Comparison of ENCODE assay signal across 4 cellular contexts in genomic region chr5:180475969-180476524, GRCh38. TPM values are rescaled to one million over a fixed set of nuclear protein-coding genes. Genes with fewer than 3 reads are reported as not detected.
DNase-seq lines count a peak whose midpoint lies in the region; ATAC-seq and TF ChIP-seq lines count a peak whose summit lies in the region.
"Not testable (repeated sequence)": the region's sequence is repeated elsewhere in the genome, so short reads cannot be mapped to it uniquely, and the experiment has no call there.

No MANE protein-coding gene starts in this region.

- H3K4me1 Mint-ChIP-seq in chondrocyte (ENCODE audit: low read depth): not testable (repeated sequence)

- not testable (repeated sequence) for H3K27ac Mint-ChIP-seq in chondrocyte (ENCODE audit: unreplicated experiment)

- H3K4me3 ChIP-seq in RWPE2 (ENCODE audit: severe bottlenecking); upper lobe of right lung: not testable (repeated sequence)

- not testable (repeated sequence) for H3K9me3 Mint-ChIP-seq in chondrocyte (ENCODE audit: low read depth)

- H3K27me3 Mint-ChIP-seq in chondrocyte (ENCODE audit: low read depth): not testable (repeated sequence)

- H3K27me3 ChIP-seq in RWPE2 (ENCODE audit: insufficient read depth, poor library complexity, severe bottlenecking); upper lobe of right lung: not testable (repeated sequence)

- H3K9me3 ChIP-seq in RWPE2 (ENCODE audit: severe bottlenecking); upper lobe of right lung: not testable (repeated sequence)

- not testable (repeated sequence) for H3K36me3 ChIP-seq in RWPE2 (ENCODE audit: low read depth); upper lobe of right lung

- ATAC-seq in RWPE2 (ENCODE audit: low read depth); upper lobe of right lung: not testable (repeated sequence)

- not testable (repeated sequence) for H3K36me3 Mint-ChIP-seq in chondrocyte (ENCODE audit: low read depth)

- not testable (repeated sequence) for H3K27ac ChIP-seq in RWPE2 (ENCODE audit: poor library complexity, severe bottlenecking); upper lobe of right lung

- H3K4me3 Mint-ChIP-seq in chondrocyte (ENCODE audit: unreplicated experiment): not testable (repeated sequence)

- not testable (repeated sequence) for H3K4me1 ChIP-seq in RWPE2 (ENCODE audit: insufficient read depth, poor library complexity, severe bottlenecking); upper lobe of right lung

- DNase-seq in RWPE2 (ENCODE audit: low spot score) (peak; percentile 46), chondrocyte (ENCODE audit: low spot score) (peak; percentile 33), mesenteric fat pad (ENCODE audit: low spot score) (peak; percentile 22), upper lobe of right lung (peak; percentile 34)

- intact Hi-C loops in upper lobe of right lung (cut with DNase I): not testable (repeated sequence)

- not testable (repeated sequence) for TF ChIP-seq CTCF in RWPE2 (IDR thresholded peaks at IDR 0.05; ENCODE audit: poor library complexity, severe bottlenecking); chondrocyte (IDR thresholded peaks at IDR 0.05); upper lobe of right lung (IDR thresholded peaks at IDR 0.05)

RNA-seq across cellular contexts. Expression of gene CNOT6, which starts 18.1 kb away (rescaled TPM):
- total RNA-seq in chondrocyte (20.4 to 24.7 TPM (median 22.5 TPM) in 3 replicates), mesenteric fat pad (14.8 TPM), upper lobe of right lung (21.7 TPM)
